Comparison of ENCODE assay signal across 20 cellular contexts in genomic region chr2:31729065-31729439, GRCh38.
"Had no signal": no experiment of that assay in that cellular context is flagged by ENCODE, and none has a peak within 500 bp of the region (broad histone marks: within the 10 kb centered on the region; RNA-seq: fewer than 3 reads in every experiment).

No MANE protein-coding gene starts in this region.

- H3K9me3 ChIP-seq: adrenal gland, left ventricle myocardium inferior, suprapubic skin, tibial artery had no signal

- H3K27ac ChIP-seq: adrenal gland, coronary artery, heart right ventricle, left ventricle myocardium inferior, spleen, suprapubic skin, tibial artery had no signal

- H3K4me3 ChIP-seq: adrenal gland, coronary artery, heart right ventricle, left ventricle myocardium inferior, spleen, suprapubic skin, tibial artery had no signal

- H3K36me3 ChIP-seq: adrenal gland, heart right ventricle, left ventricle myocardium inferior, spleen, suprapubic skin, tibial artery had no signal

- ATAC-seq: activated CD4-positive, alpha-beta T cell treated with anti-CD3 and anti-CD28 coated beads for 36 hours; effector memory CD8-positive, alpha-beta T cell; heart right ventricle; naive thymus-derived CD8-positive, alpha-beta T cell; right cardiac atrium had no signal

- DNase-seq: activated CD4-positive, alpha-beta T cell treated with anti-CD3 and anti-CD28 coated beads for 36 hours; activated CD4-positive, alpha-beta T cell treated with anti-CD3 and anti-CD28 coated beads, Interleukin-2, amount 50 U/mL, for 4 hours; activated CD4-positive, CD25-positive, alpha-beta regulatory T cell; activated effector memory CD4-positive, alpha-beta T cell treated with Interleukin-2 at 50 U/mL for 16 hours; activated naive CD4-positive, alpha-beta T cell treated with Interleukin-2 at 50 U/mL for 16 hours; activated naive CD8-positive, alpha-beta T cell treated with anti-CD3 and anti-CD28 coated beads for 36 hours; activated T-cell treated with anti-CD3 and anti-CD28 coated beads for 4 hours; adrenal gland; aorta; effector memory CD8-positive, alpha-beta T cell; heart right ventricle; left ventricle myocardium inferior; naive thymus-derived CD8-positive, alpha-beta T cell; right cardiac atrium; spleen; stimulated activated naive CD4-positive, alpha-beta T cell; T-helper 2 cell; tibial artery had no signal

- H3K27me3 ChIP-seq: adrenal gland, heart right ventricle, spleen, suprapubic skin, tibial artery had no signal

- H3K4me1 ChIP-seq: adrenal gland, heart right ventricle, left ventricle myocardium inferior, spleen, suprapubic skin, tibial artery had no signal
